12 cellular contexts compared by ENCODE assay signal in the genomic region with DNA sequence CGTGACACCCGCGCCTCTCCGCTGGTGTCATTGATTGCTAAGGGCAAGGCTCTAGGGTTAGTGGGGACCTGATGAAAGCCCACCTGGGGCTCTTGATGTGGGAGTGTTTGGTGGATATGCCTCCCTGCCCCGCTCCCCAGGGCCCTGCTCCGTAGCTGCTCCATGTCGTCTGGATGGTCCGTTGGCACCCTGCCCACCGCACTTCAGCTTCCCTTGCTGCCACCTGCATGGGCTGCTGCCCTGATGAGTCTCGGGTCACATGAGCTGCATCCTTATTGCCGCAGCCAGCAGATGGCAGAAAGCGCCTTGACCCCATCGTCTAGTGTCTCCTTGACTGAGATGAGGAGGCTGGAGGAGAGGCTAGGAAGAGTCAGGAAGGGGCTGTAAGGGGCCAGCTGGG.
DNase-seq lines count a peak whose midpoint lies in the region; ATAC-seq, FAIRE-seq and TF ChIP-seq lines count a peak whose summit lies in the region.
"Had no signal": no experiment of that assay in that cellular context is flagged by ENCODE, and none has a peak within 500 bp of the region (broad histone marks: within the 10 kb centered on the region; RNA-seq: fewer than 3 reads in every experiment).

No MANE protein-coding gene starts in this region.

- ATAC-seq in K562 (peak; percentile 57; the same call in 2 of the 3 replicates), mucosa of descending colon (peak; percentile 72), GM21737 (IDR thresholded peaks at IDR 0.05; ENCODE audit: unreplicated experiment) (no peak)
- ATAC-seq: stimulated activated effector memory CD8-positive, alpha-beta T cell treated with anti-CD3 and anti-CD28 coated beads, Interleukin-12 subunit alpha, Interleukin-12 subunit beta, amount 100 ng/mL, for 72 hours had no signal

- no peak overlapping the region for H3K9ac ChIP-seq in K562 (ENCODE audit: insufficient read depth in 1 of 2, low read depth in 2 of 2, low read length in 2 of 2)

- H3K4me3 ChIP-seq in K562 (no peak overlapping the region), mucosa of descending colon (no peak overlapping the region)
- H3K4me3 ChIP-seq: smooth muscle cell had no signal

- peaks cover 5% of the 10 kb centered on the region for H4K20me1 ChIP-seq in K562 (replicated peaks; ENCODE audit: control insufficient read depth, insufficient read depth, low read length)

- no peak overlapping the region for H3K4me2 ChIP-seq in K562 (ENCODE audit: insufficient read depth, low read length)
- H3K4me2 ChIP-seq: smooth muscle cell had no signal

- no peak overlapping the region for H2AFZ ChIP-seq in K562 (ENCODE audit: low read depth, low read length)

- FAIRE-seq in K562 (lab: Jason Lieb, UNC), result no peak

- intact Hi-C loops in K562 (cut with micrococcal nuclease) (loop anchor here (5.0 kb wide), 1 partner anchor 423 kb away; no protein-coding TSS in a partner anchor), mucosa of descending colon (cut with DNase I, micrococcal nuclease) (no loop called here)

- WGBS in K562 (ENCODE audit: insufficient coverage, low coverage, missing lambda C conversion rate), result under 1% methylated on average over 13 of the region's 13 CpGs

- H3K27ac ChIP-seq in K562 (ENCODE audit: extremely low read depth, low read depth, low read length), result no peak overlapping the region
- H3K27ac ChIP-seq: epithelial cell of prostate had no signal

- no peak for TF ChIP-seq POLR2A in K562 (conservative IDR thresholded peaks at IDR 0.05)

- H3K36me3 ChIP-seq in K562 (ENCODE audit: control insufficient read depth, insufficient read depth, low read length) (no peaks in the 10 kb centered on the region), mucosa of descending colon (ENCODE audit: low read depth) (no peaks in the 10 kb centered on the region)

- DNase-seq in NCI-H146 (lab: John Stamatoyannopoulos, UW) (peak; percentile 22), NCI-H146 treated with DMSO at 0.1 percent for 48 hours (lab: John Stamatoyannopoulos, UW; ENCODE audit: unreplicated experiment) (no peak), NCI-H128 (lab: John Stamatoyannopoulos, UW; ENCODE audit: unreplicated experiment) (peak; percentile 40), K562 (ENCODE audit: extremely low read depth in 1 of 4, low spot score in 3 of 4) (peak in 1 of 4 experiments; percentile 28), mucosa of descending colon (peak; percentile 50 to 60 (median 58)), MV-4-11 (lab: John Stamatoyannopoulos, UW) (no peak), HuH-7 (ENCODE audit: low spot score) (no peak)
- DNase-seq: activated naive CD8-positive, alpha-beta T cell treated with anti-CD3 and anti-CD28 coated beads, Interleukin-2, amount 10 ng/mL, durations not matched to agents 7 days and 5 days had no signal

- peaks cover 8 to 60% of the 10 kb centered on the region in 2 experiments; a peak in 4 of 5 replicates for H3K27me3 ChIP-seq in K562 (ENCODE audit: control insufficient read depth in 2 of 2, insufficient read depth in 2 of 2, low read length in 2 of 2)

- no TSS peak for BruUV-seq in K562 (replicated peaks; lab: Mats Ljungman, UMichigan)

- CTCF ChIA-PET in K562 (lab: Yijun Ruan, JAX; ENCODE audit: low intra/inter-chr PET ratio), result interaction anchor here (0.9 kb wide), 1 partner anchor 314 kb away, joined by 4 read pairs; no protein-coding TSS in a partner anchor

- no peaks in the 10 kb centered on the region for H3K4me1 ChIP-seq in K562 (replicated peaks in 1 of 2; ENCODE audit: control insufficient read depth in 2 of 2, insufficient read depth in 2 of 2, low read length in 2 of 2)
- no peaks in the 10 kb centered on the region for H3K4me1 ChIP-seq in mucosa of descending colon (ENCODE audit: low read depth)

- no peaks in the 10 kb centered on the region for H3K9me1 ChIP-seq in K562 (ENCODE audit: control insufficient read depth, insufficient read depth, low read length)

- TF ChIP-seq CTCF in K562 (IDR thresholded peaks at IDR 0.05 in 2 of 3, conservative IDR thresholded peaks at IDR 0.05 in 1 of 3; ENCODE audit: insufficient read depth in 2 of 3, low read depth in 1 of 3, low read length in 3 of 3) (peak; percentile 29 to 39 (median 39); a peak in 4 of 6 replicates), mucosa of descending colon (IDR thresholded peaks at IDR 0.05) (no peak)

- POLR2A ChIA-PET in K562 (lab: Yijun Ruan, JAX), result interaction anchor here (0.5 to 0.6 kb wide), 3 partner anchors 97 to 474 kb away, joined by 3 read pairs; a partner anchor contains a TSS

- TF ChIP-seq EP300 in K562 (IDR thresholded peaks at IDR 0.05; ENCODE audit: low read length), result no peak

- in situ Hi-C loops in K562 (cut with MboI), result loop anchor here (10.0 to 25.0 kb wide), 4 partner anchors 420 to 962 kb away; a partner anchor contains a TSS

- no peaks in the 10 kb centered on the region for H3K9me3 ChIP-seq in K562 (replicated peaks; ENCODE audit: control insufficient read depth, insufficient read depth, low read depth, low read length)
- no peaks in the 10 kb centered on the region for H3K9me3 ChIP-seq in mucosa of descending colon

- peak in 1 of 2 experiments; percentile 36; a peak in 2 of 4 replicates for TF ChIP-seq RAD21 in K562 (CRISPR knock-in tag; conservative IDR thresholded peaks at IDR 0.05 in 1 of 2, IDR thresholded peaks at IDR 0.05 in 1 of 2)

- no peaks in the 10 kb centered on the region for H3K79me2 ChIP-seq in K562 (ENCODE audit: control insufficient read depth, insufficient read depth, low read length)

TF ChIP-seq in K562, 482 proteins besides CTCF, POLR2A, EP300 and RAD21:
- TF ChIP-seq TCF7 (IDR thresholded peaks at IDR 0.05; ENCODE audit: borderline replicate concordance) (no peak), ADNP (tag; IDR thresholded peaks at IDR 0.05) (no peak), ARNT (IDR thresholded peaks at IDR 0.05) (no peak), NFIC (IDR thresholded peaks at IDR 0.05) (0 out of 2 replicates have a peak, but pooled peaks have one; percentile 14), ZNF134 (CRISPR knock-in tag; conservative IDR thresholded peaks at IDR 0.05) (no peak), BDP1 (IDR thresholded peaks at IDR 0.05; ENCODE audit: insufficient read depth, insufficient read length) (no peak), SIN3A (IDR thresholded peaks at IDR 0.05; ENCODE audit: borderline replicate concordance in 2 of 2, control insufficient read depth in 1 of 2, low read depth in 2 of 2, low read length in 2 of 2) (no peak), ZNF23 (CRISPR knock-in tag; IDR thresholded peaks at IDR 0.05) (no peak), XRCC3 (IDR thresholded peaks at IDR 0.05) (no peak), ZNF695 (CRISPR knock-in tag; IDR thresholded peaks at IDR 0.05) (no peak), ZC3H11A (IDR thresholded peaks at IDR 0.05; ENCODE audit: low read depth, low read length) (no peak), ZNF3 (CRISPR knock-in tag; IDR thresholded peaks at IDR 0.05) (no peak), ZNF263 (CRISPR knock-in tag; IDR thresholded peaks at IDR 0.05; ENCODE audit: borderline replicate concordance) (no peak)
- TF ChIP-seq, protein P1, sequence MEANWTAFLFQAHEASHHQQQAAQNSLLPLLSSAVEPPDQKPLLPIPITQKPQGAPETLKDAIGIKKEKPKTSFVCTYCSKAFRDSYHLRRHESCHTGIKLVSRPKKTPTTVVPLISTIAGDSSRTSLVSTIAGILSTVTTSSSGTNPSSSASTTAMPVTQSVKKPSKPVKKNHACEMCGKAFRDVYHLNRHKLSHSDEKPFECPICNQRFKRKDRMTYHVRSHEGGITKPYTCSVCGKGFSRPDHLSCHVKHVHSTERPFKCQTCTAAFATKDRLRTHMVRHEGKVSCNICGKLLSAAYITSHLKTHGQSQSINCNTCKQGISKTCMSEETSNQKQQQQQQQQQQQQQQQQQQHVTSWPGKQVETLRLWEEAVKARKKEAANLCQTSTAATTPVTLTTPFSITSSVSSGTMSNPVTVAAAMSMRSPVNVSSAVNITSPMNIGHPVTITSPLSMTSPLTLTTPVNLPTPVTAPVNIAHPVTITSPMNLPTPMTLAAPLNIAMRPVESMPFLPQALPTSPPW (CRISPR knock-in tag; IDR thresholded peaks at IDR 0.05), result no peak
- TF ChIP-seq, protein P2, sequence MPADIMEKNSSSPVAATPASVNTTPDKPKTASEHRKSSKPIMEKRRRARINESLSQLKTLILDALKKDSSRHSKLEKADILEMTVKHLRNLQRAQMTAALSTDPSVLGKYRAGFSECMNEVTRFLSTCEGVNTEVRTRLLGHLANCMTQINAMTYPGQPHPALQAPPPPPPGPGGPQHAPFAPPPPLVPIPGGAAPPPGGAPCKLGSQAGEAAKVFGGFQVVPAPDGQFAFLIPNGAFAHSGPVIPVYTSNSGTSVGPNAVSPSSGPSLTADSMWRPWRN (IDR thresholded peaks at IDR 0.05; ENCODE audit: low read depth), result no peak
- TF ChIP-seq, protein P3, sequence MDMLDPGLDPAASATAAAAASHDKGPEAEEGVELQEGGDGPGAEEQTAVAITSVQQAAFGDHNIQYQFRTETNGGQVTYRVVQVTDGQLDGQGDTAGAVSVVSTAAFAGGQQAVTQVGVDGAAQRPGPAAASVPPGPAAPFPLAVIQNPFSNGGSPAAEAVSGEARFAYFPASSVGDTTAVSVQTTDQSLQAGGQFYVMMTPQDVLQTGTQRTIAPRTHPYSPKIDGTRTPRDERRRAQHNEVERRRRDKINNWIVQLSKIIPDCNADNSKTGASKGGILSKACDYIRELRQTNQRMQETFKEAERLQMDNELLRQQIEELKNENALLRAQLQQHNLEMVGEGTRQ (CRISPR knock-in tag; IDR thresholded peaks at IDR 0.05), result peak; percentile 38

Comparison
In these comparisons a context has a peak if more than half of its experiments do, and no peak if none do; other contexts are left out.
1. DNase-seq: peak in NCI-H146 (single experiment), NCI-H128 (single experiment) and mucosa of descending colon (3 of 3); none in NCI-H146 treated with DMSO at 0.1 percent for 48 hours (single experiment), MV-4-11 (single experiment) and HuH-7 (single experiment).